1 cellular context compared by ENCODE assay signal in the genomic region with DNA sequence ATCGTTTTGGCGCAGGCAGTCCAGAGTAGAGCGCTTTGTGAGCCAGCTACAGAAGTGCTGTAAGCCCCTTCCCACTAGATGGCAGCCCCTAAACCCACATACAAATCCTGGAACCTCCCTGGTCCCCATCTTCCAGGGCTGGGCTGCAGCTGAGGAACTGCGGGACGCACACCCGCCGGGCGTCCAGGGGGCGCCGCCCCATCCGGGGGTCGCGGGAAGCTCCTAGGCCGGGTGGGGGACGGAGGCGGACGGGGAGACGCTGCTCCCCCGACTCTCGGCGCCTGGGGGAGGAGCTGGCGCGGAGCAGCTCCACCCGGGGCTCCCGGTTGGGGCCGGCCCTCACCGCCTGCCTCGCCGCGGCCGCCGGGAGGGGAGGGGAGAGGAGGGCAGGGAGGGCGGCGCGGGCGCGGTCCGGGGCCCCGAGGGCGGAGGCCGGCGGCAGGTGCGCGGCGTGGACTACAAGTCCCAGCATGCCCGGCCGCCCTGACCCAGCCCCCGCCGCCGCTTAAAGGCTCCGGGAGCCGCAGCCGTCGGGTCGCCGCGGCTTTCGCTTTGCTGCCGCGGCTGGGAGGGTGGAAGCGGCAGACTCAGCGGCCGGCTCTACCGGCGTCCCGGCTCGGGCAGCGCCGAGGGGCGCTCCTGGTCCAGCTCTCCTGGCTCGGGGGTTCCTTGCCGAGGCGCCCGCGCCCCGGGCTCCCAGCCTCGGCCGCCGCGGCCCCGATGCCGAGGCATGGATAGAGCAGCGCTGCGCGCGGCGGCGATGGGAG.
TF ChIP-seq lines count a peak whose summit lies in the region.

A gene (plus strand): TSS at position 535 of the 767 bp plus-strand sequence. CDS start 196 bp downstream, at position 731.

TF ChIP-seq in HEK293, 187 proteins besides CTCF, POLR2A, EP300 and RAD21 (continued from another document):
- TF ChIP-seq, protein P1, sequence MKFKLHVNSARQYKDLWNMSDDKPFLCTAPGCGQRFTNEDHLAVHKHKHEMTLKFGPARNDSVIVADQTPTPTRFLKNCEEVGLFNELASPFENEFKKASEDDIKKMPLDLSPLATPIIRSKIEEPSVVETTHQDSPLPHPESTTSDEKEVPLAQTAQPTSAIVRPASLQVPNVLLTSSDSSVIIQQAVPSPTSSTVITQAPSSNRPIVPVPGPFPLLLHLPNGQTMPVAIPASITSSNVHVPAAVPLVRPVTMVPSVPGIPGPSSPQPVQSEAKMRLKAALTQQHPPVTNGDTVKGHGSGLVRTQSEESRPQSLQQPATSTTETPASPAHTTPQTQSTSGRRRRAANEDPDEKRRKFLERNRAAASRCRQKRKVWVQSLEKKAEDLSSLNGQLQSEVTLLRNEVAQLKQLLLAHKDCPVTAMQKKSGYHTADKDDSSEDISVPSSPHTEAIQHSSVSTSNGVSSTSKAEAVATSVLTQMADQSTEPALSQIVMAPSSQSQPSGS (tag by site-specific recombination; IDR thresholded peaks at IDR 0.05; ENCODE audit: low read depth): no peak
- no peak for TF ChIP-seq ZNF24 (tag by site-specific recombination; IDR thresholded peaks at IDR 0.05)
- TF ChIP-seq ZNF174 (tag by site-specific recombination; IDR thresholded peaks at IDR 0.05): no peak
- no peak for TF ChIP-seq SP7 (tag by site-specific recombination; IDR thresholded peaks at IDR 0.05)
